In the genomic region with DNA sequence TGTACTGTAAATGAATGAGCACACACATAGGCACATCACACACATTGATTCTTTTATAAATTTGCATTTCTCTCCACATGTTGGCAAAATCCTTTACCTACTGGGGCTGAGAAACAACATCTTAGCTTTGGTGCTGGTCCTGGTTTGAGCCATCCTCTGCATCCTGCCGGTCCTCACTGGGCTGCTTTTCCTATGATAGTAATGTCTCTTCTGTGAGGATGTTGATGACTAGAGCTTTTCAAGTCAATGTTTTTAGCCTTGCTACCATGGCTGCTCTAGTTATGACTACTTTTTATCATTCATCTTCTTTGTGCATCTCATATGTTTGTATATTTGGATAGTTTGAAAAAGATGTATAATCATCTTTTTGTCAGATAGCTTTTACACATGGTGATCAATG, we compare ENCODE assay signal across 18 cellular contexts.
DNase-seq lines count a peak whose midpoint lies in the region; ATAC-seq and TF ChIP-seq lines count a peak whose summit lies in the region.
"Had no signal": no experiment of that assay in that cellular context is flagged by ENCODE, and none has a peak within 500 bp of the region (broad histone marks: within the 10 kb centered on the region; RNA-seq: fewer than 3 reads in every experiment).

No MANE protein-coding gene starts in this region.

- H3K4me3 ChIP-seq in RWPE2 (ENCODE audit: severe bottlenecking) (no peak overlapping the region), SK-N-MC (0 out of 2 replicates have a peak overlapping the region, but pooled peaks have one; percentile 7), hepatocyte (no peak overlapping the region), smooth muscle cell (no peak overlapping the region)
- H3K4me3 ChIP-seq: GM12878, GM23248, HAP-1 had no signal

- no peak for ATAC-seq in RWPE2 (ENCODE audit: low read depth)
- ATAC-seq in SK-N-SH treated with all-trans-retinoic acid at 6 μM for 48 hours = no peak
- ATAC-seq in GM19351 (IDR thresholded peaks at IDR 0.05; ENCODE audit: unreplicated experiment) = no peak
- ATAC-seq: GM12878 had no signal

- H2AFZ ChIP-seq in hepatocyte (no peak overlapping the region), smooth muscle cell (ENCODE audit: low read depth) (no peak overlapping the region)
- H2AFZ ChIP-seq: GM23248 had no signal

- H4K20me1 ChIP-seq in hepatocyte (ENCODE audit: insufficient read depth, poor library complexity, severe bottlenecking) = no peaks in the 10 kb centered on the region
- H4K20me1 ChIP-seq in smooth muscle cell (ENCODE audit: low read depth) = no peaks in the 10 kb centered on the region

- H3K4me1 ChIP-seq in RWPE2 (ENCODE audit: insufficient read depth, poor library complexity, severe bottlenecking) (peaks cover 7% of the 10 kb centered on the region), hepatocyte (ENCODE audit: insufficient read depth) (no peaks in the 10 kb centered on the region), smooth muscle cell (ENCODE audit: low read depth) (no peaks in the 10 kb centered on the region)
- H3K4me1 ChIP-seq: BE2C, HAP-1 had no signal

- H3K27ac ChIP-seq in RWPE2 (ENCODE audit: poor library complexity, severe bottlenecking) (peak overlapping the region; percentile 38), SK-N-MC (peak overlapping the region; percentile 95), hepatocyte (peak overlapping the region; percentile 18), smooth muscle cell (ENCODE audit: low read depth) (peak overlapping the region; percentile 81)
- H3K27ac ChIP-seq: GM23248 had no signal

- no peak for DNase-seq in RWPE2 (ENCODE audit: low spot score)
- DNase-seq in SK-N-MC (ENCODE audit: low read depth, low spot score) = no peak
- DNase-seq in hepatocyte (ENCODE audit: low spot score) = no peak
- DNase-seq in smooth muscle cell (lab: John Stamatoyannopoulos, UW; ENCODE audit: unreplicated experiment) = no peak
- DNase-seq in NCI-H1417 treated with DMSO at 0.1 percent for 48 hours (lab: John Stamatoyannopoulos, UW) = no peak
- DNase-seq: ACHN; BE2C; C1 segment of cervical spinal cord; CD4-positive, CD25-positive, alpha-beta regulatory T cell; COR-L47; DMS 273 treated with DMSO at 0.1 percent for 48 hours; DMS53; DND-41 had no signal

- TF ChIP-seq CTCF in RWPE2 (IDR thresholded peaks at IDR 0.05; ENCODE audit: poor library complexity, severe bottlenecking) = no peak
- no peak for TF ChIP-seq CTCF in hepatocyte (IDR thresholded peaks at IDR 0.05; ENCODE audit: poor library complexity)
- no peak for TF ChIP-seq CTCF in smooth muscle cell (IDR thresholded peaks at IDR 0.05; ENCODE audit: borderline replicate concordance, insufficient read depth, poor library complexity, severe bottlenecking)

- H3K4me2 ChIP-seq in hepatocyte (no peak overlapping the region), smooth muscle cell (peak overlapping the region; percentile 58)

- H3K27me3 ChIP-seq in RWPE2 (ENCODE audit: insufficient read depth, poor library complexity, severe bottlenecking) = no peaks in the 10 kb centered on the region
- no peaks in the 10 kb centered on the region for H3K27me3 ChIP-seq in hepatocyte
- no peaks in the 10 kb centered on the region for H3K27me3 ChIP-seq in smooth muscle cell (ENCODE audit: low read depth)
- H3K27me3 ChIP-seq: BE2C had no signal

- H3F3A ChIP-seq in smooth muscle cell (ENCODE audit: low read depth) = no peaks in the 10 kb centered on the region

- H3K36me3 ChIP-seq in RWPE2 (ENCODE audit: low read depth) = no peaks in the 10 kb centered on the region
- no peaks in the 10 kb centered on the region for H3K36me3 ChIP-seq in SK-N-MC (ENCODE audit: insufficient read depth, low read length)
- H3K36me3 ChIP-seq in hepatocyte (replicated peaks; ENCODE audit: insufficient read depth, low read depth) = no peaks in the 10 kb centered on the region
- no peaks in the 10 kb centered on the region for H3K36me3 ChIP-seq in smooth muscle cell (ENCODE audit: low read depth)
- H3K36me3 ChIP-seq: BE2C, HAP-1 had no signal

- H3K79me2 ChIP-seq in hepatocyte (no peaks in the 10 kb centered on the region), smooth muscle cell (ENCODE audit: low read depth) (no peaks in the 10 kb centered on the region)

- H3K9me2 ChIP-seq in hepatocyte (replicated peaks; ENCODE audit: insufficient read depth) = no peaks in the 10 kb centered on the region

- WGBS in hepatocyte (ENCODE audit: low lambda C conversion rate, missing lambda C conversion rate) = 96% methylated on average over 1 of the region's 1 CpG
- 91% methylated on average over 1 of the region's 1 CpG for WGBS in smooth muscle cell (ENCODE audit: low lambda C conversion rate)

- H3K9ac ChIP-seq in SK-N-MC (ENCODE audit: insufficient read length) = no peak overlapping the region
- H3K9ac ChIP-seq in smooth muscle cell (ENCODE audit: low read depth) = no peak overlapping the region
- H3K9ac ChIP-seq: GM23248 had no signal

- no peaks in the 10 kb centered on the region for H3K9me3 ChIP-seq in RWPE2 (ENCODE audit: severe bottlenecking)
- no peaks in the 10 kb centered on the region for H3K9me3 ChIP-seq in SK-N-MC (ENCODE audit: low read depth, low read length)
- H3K9me3 ChIP-seq in hepatocyte (ENCODE audit: low read depth) = no peaks in the 10 kb centered on the region
- H3K9me3 ChIP-seq in smooth muscle cell (replicated peaks; ENCODE audit: low read depth) = no peaks in the 10 kb centered on the region
- H3K9me3 ChIP-seq: BE2C, HAP-1 had no signal

TF ChIP-seq in SK-N-SH treated with all-trans-retinoic acid at 6 μM for 48 hours, 23 proteins besides CTCF, POLR2A, EP300 and RAD21:
- TF ChIP-seq, protein P1, sequence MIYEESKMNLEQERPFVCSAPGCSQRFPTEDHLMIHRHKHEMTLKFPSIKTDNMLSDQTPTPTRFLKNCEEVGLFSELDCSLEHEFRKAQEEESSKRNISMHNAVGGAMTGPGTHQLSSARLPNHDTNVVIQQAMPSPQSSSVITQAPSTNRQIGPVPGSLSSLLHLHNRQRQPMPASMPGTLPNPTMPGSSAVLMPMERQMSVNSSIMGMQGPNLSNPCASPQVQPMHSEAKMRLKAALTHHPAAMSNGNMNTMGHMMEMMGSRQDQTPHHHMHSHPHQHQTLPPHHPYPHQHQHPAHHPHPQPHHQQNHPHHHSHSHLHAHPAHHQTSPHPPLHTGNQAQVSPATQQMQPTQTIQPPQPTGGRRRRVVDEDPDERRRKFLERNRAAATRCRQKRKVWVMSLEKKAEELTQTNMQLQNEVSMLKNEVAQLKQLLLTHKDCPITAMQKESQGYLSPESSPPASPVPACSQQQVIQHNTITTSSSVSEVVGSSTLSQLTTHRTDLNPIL (CRISPR knock-in tag; IDR thresholded peaks at IDR 0.05; ENCODE audit: low read depth) = no peak
- TF ChIP-seq ISL1 (CRISPR knock-in tag; IDR thresholded peaks at IDR 0.05) = no peak
TF ChIP-seq in SK-N-SH treated with all-trans-retinoic acid at 6 μM for 48 hours: peak in this region for 0.

Comparison
In these comparisons a context has a peak if more than half of its experiments do, and no peak if none do; other contexts are left out.
1. H3K27ac ChIP-seq: peak in every context shown above with its lines; median percentile 95 in SK-N-MC; 81 in smooth muscle cell; 38 in RWPE2; 18 in hepatocyte.